Comparison of ENCODE assay signal across 1 cellular context in genomic region chr5:174065528-174066189, GRCh38.
TF ChIP-seq lines count a peak whose summit lies in the region.

No MANE protein-coding gene starts in this region.

TF ChIP-seq in HepG2, 621 proteins besides CTCF, POLR2A, EP300 and RAD21 (continued from another document):
- no peak for TF ChIP-seq PCBP2 (optimal IDR thresholded peaks at IDR 0.05; ENCODE audit: low read depth, low read length, poor library complexity, severe bottlenecking)
- 0 out of 2 replicates have a peak, but pooled peaks have one; percentile 19 for TF ChIP-seq ARID5B (CRISPR knock-in tag; IDR thresholded peaks at IDR 0.05)
- TF ChIP-seq ZNF331 (CRISPR knock-in tag; IDR thresholded peaks at IDR 0.05): peak; percentile 22; the same call in 1 of the 2 replicates
- TF ChIP-seq NR2F6 (IDR thresholded peaks at IDR 0.05): 0 out of 2 replicates have a peak, but pooled peaks have one; percentile 18
- TF ChIP-seq NR2F6 (CRISPR knock-in tag; IDR thresholded peaks at IDR 0.05): no peak
- peak; percentile 61; the same call in 1 of the 2 replicates for TF ChIP-seq RFX1 (IDR thresholded peaks at IDR 0.05)
- TF ChIP-seq RBM22 (optimal IDR thresholded peaks at IDR 0.05; ENCODE audit: low read length): no peak
- no peak for TF ChIP-seq LRRFIP1 (CRISPR knock-in tag; conservative IDR thresholded peaks at IDR 0.05)
- TF ChIP-seq ZFP1 (CRISPR knock-in tag; IDR thresholded peaks at IDR 0.05): no peak
- TF ChIP-seq FOXA1 (IDR thresholded peaks at IDR 0.05): no peak
- TF ChIP-seq FOXA1 (CRISPR knock-in tag; IDR thresholded peaks at IDR 0.05): 0 out of 2 replicates have a peak, but pooled peaks have one; percentile 18
- 0 out of 2 replicates have a peak, but pooled peaks have one; percentile 29 for TF ChIP-seq ZNF609 (CRISPR knock-in tag; IDR thresholded peaks at IDR 0.05; ENCODE audit: borderline replicate concordance)
- TF ChIP-seq ONECUT2 (CRISPR knock-in tag; IDR thresholded peaks at IDR 0.05): peak; percentile 45; the same call in 1 of the 2 replicates
- TF ChIP-seq SAP130 (CRISPR knock-in tag; IDR thresholded peaks at IDR 0.05; ENCODE audit: low read depth): no peak
- no peak for TF ChIP-seq ZNF704 (CRISPR knock-in tag; IDR thresholded peaks at IDR 0.05; ENCODE audit: borderline replicate concordance)
- TF ChIP-seq FOXK2 (IDR thresholded peaks at IDR 0.05): no peak
- peak; percentile 99 for TF ChIP-seq ZNF205 (CRISPR knock-in tag; IDR thresholded peaks at IDR 0.05)
- TF ChIP-seq TBX3 (IDR thresholded peaks at IDR 0.05; ENCODE audit: borderline replicate concordance): peak; percentile 23; the same call in 1 of the 2 replicates
- TF ChIP-seq HINFP (CRISPR knock-in tag; IDR thresholded peaks at IDR 0.05; ENCODE audit: low read depth): no peak
- no peak for TF ChIP-seq MED13 (CRISPR knock-in tag; IDR thresholded peaks at IDR 0.05)
- TF ChIP-seq HBP1 (CRISPR knock-in tag; IDR thresholded peaks at IDR 0.05; ENCODE audit: low read depth): no peak
- TF ChIP-seq DMAP1 (CRISPR knock-in tag; IDR thresholded peaks at IDR 0.05): no peak
- TF ChIP-seq NFE2L1 (CRISPR knock-in tag; IDR thresholded peaks at IDR 0.05; ENCODE audit: borderline replicate concordance): no peak
- TF ChIP-seq IKZF1 (IDR thresholded peaks at IDR 0.05): no peak
- no peak for TF ChIP-seq BRCA1 (CRISPR knock-in tag; IDR thresholded peaks at IDR 0.05)
TF ChIP-seq in HepG2: peak in this region for 22.
